In the genomic region with DNA sequence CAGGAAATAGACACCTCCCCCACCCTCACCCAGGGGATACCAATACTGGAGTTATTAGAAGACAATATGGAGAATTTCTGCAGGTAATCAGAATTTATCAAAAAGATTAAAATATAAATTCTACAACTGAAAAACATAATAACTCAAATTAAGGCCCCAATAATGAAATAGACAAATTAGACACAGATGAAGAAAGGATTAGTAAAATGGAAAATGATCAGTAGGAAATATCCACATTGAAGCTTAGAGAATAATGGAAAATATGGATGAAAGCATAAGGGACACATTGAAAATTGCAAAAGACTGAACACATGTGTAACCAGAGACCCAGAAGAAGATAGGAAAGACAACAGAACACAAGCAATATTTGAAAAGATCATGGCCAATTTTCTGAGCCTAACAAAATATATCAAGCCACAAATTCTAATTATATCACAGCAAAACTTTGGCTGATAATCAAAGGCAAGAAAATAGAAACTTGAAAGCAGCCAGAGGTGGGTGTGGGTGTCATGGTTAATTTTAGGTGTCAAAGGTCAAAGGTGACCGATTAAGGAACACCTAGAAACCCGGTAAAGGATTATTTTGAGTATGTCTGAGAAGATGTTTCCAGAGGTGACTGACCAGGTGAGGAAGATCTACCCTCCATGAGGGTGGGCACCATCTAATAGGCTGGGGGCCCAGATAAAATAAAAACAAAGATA, we compare ENCODE assay signal across 2 cellular contexts.
TF ChIP-seq lines count a peak whose summit lies in the region.

No MANE protein-coding gene starts in this region.

TF ChIP-seq in GM12878, 131 proteins besides CTCF, POLR2A, EP300 and RAD21:
- TF ChIP-seq, protein P1, sequence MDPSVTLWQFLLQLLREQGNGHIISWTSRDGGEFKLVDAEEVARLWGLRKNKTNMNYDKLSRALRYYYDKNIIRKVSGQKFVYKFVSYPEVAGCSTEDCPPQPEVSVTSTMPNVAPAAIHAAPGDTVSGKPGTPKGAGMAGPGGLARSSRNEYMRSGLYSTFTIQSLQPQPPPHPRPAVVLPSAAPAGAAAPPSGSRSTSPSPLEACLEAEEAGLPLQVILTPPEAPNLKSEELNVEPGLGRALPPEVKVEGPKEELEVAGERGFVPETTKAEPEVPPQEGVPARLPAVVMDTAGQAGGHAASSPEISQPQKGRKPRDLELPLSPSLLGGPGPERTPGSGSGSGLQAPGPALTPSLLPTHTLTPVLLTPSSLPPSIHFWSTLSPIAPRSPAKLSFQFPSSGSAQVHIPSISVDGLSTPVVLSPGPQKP (IDR thresholded peaks at IDR 0.05; ENCODE audit: low read depth, low read length) = no peak
- TF ChIP-seq, protein P2, sequence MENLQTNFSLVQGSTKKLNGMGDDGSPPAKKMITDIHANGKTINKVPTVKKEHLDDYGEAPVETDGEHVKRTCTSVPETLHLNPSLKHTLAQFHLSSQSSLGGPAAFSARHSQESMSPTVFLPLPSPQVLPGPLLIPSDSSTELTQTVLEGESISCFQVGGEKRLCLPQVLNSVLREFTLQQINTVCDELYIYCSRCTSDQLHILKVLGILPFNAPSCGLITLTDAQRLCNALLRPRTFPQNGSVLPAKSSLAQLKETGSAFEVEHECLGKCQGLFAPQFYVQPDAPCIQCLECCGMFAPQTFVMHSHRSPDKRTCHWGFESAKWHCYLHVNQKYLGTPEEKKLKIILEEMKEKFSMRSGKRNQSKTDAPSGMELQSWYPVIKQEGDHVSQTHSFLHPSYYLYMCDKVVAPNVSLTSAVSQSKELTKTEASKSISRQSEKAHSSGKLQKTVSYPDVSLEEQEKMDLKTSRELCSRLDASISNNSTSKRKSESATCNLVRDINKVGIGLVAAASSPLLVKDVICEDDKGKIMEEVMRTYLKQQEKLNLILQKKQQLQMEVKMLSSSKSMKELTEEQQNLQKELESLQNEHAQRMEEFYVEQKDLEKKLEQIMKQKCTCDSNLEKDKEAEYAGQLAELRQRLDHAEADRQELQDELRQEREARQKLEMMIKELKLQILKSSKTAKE (IDR thresholded peaks at IDR 0.05; ENCODE audit: low read depth, poor library complexity, severe bottlenecking) = no peak
- TF ChIP-seq, protein P3, sequence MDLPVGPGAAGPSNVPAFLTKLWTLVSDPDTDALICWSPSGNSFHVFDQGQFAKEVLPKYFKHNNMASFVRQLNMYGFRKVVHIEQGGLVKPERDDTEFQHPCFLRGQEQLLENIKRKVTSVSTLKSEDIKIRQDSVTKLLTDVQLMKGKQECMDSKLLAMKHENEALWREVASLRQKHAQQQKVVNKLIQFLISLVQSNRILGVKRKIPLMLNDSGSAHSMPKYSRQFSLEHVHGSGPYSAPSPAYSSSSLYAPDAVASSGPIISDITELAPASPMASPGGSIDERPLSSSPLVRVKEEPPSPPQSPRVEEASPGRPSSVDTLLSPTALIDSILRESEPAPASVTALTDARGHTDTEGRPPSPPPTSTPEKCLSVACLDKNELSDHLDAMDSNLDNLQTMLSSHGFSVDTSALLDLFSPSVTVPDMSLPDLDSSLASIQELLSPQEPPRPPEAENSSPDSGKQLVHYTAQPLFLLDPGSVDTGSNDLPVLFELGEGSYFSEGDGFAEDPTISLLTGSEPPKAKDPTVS (IDR thresholded peaks at IDR 0.05; ENCODE audit: low read depth, low read length) = no peak
- TF ChIP-seq NR2F1 (conservative IDR thresholded peaks at IDR 0.05) = peak; percentile 19; the same call in 1 of the 2 replicates
- TF ChIP-seq CREB1 (IDR thresholded peaks at IDR 0.05; ENCODE audit: low read depth) = no peak
- no peak for TF ChIP-seq BHLHE40 (IDR thresholded peaks at IDR 0.05; ENCODE audit: borderline replicate concordance in 1 of 2, low read depth in 2 of 2, low read length in 1 of 2)
- TF ChIP-seq HDGF (IDR thresholded peaks at IDR 0.05) = no peak
- peak; percentile 66; the same call in 1 of the 2 replicates for TF ChIP-seq ZNF217 (IDR thresholded peaks at IDR 0.05)
- no peak for TF ChIP-seq NFXL1 (IDR thresholded peaks at IDR 0.05; ENCODE audit: borderline replicate concordance)
- no peak for TF ChIP-seq TBL1XR1 (IDR thresholded peaks at IDR 0.05; ENCODE audit: low read depth, low read length)
- no peak for TF ChIP-seq CBFB (IDR thresholded peaks at IDR 0.05; ENCODE audit: low read depth)
- no peak for TF ChIP-seq PAX5 (IDR thresholded peaks at IDR 0.05; ENCODE audit: borderline replicate concordance, low read depth, low read length)
- no peak for TF ChIP-seq RCOR1 (conservative IDR thresholded peaks at IDR 0.05; ENCODE audit: low read depth, low read length)
- peak; percentile 94 for TF ChIP-seq CBX5 (IDR thresholded peaks at IDR 0.05; ENCODE audit: low read depth)
- no peak for TF ChIP-seq ZBED1 (IDR thresholded peaks at IDR 0.05; ENCODE audit: borderline replicate concordance)
- TF ChIP-seq, protein P4, sequence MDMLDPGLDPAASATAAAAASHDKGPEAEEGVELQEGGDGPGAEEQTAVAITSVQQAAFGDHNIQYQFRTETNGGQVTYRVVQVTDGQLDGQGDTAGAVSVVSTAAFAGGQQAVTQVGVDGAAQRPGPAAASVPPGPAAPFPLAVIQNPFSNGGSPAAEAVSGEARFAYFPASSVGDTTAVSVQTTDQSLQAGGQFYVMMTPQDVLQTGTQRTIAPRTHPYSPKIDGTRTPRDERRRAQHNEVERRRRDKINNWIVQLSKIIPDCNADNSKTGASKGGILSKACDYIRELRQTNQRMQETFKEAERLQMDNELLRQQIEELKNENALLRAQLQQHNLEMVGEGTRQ (IDR thresholded peaks at IDR 0.05; ENCODE audit: borderline replicate concordance, low read depth, low read length) = no peak
- no peak for TF ChIP-seq SMAD1 (IDR thresholded peaks at IDR 0.05; ENCODE audit: low read depth, partially characterized antibody)
- TF ChIP-seq ASH2L (IDR thresholded peaks at IDR 0.05; ENCODE audit: borderline replicate concordance, low read depth) = no peak
- TF ChIP-seq ZSCAN29 (IDR thresholded peaks at IDR 0.05) = no peak
- no peak for TF ChIP-seq MTA3 (IDR thresholded peaks at IDR 0.05; ENCODE audit: borderline replicate concordance, low read length)

TF ChIP-seq in GM23338, 12 proteins besides CTCF, POLR2A, EP300 and RAD21:
- TF ChIP-seq ZNF331 (CRISPR knock-in tag; IDR thresholded peaks at IDR 0.05; ENCODE audit: low read depth) = no peak
TF ChIP-seq in GM23338: peak in this region for 0.
